In the genomic region with DNA sequence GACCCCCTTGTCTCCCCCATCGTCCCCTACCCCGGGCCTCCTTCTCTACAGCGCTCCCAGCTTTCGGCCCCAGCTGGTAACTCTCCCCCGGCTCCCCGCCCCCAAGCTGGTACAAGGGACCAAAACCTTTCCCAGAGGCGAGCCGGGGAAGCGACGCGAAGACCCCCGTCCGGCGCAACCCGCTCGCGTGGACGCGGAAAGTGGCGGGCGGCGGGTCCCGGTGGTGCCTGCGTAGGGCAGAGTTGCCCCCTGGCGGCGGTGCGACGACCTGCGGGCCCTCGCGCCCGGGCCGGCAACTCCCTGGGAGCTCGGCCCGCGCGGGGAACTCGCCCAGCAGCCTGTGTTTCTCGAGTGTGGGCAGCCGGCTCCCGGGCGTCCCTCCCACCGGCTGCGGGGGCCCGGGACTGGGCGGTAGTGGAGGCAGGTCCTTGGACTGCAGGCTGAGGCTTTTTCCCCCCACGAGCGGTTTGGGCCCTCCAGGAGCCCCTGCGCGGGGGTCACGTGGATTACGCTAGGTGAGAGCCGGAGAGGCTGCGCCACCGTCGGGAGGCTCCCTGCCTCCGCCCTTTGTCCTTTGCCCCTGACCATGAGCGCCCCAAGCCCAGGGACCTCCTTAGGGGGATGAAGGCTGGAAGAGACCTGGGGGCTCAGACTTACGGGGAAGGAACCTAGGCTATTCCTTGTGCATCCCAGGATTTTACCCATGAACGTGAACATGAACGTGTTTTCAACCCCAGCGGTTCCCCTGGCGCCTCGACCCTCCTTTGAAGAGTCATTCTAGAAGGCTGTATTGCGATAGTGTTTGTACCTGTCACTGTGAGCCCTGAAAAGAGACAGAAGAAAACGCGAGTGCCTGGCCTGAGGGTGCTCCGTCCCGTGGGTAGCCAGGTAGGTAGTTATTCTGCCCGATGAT, we compare ENCODE assay signal across 8 cellular contexts. TPM values are rescaled to one million over a fixed set of nuclear protein-coding genes. Genes with fewer than 3 reads are reported as not detected.
DNase-seq lines count a peak whose midpoint lies in the region; ATAC-seq, FAIRE-seq and TF ChIP-seq lines count a peak whose summit lies in the region.

No MANE protein-coding gene starts in this region.

- TF ChIP-seq POLR2A in gastrocnemius medialis (IDR thresholded peaks at IDR 0.05): no peak

- intact Hi-C loops in Right ventricle myocardium inferior (cut with DNase I) (loop anchor here (2.0 kb wide), 1 partner anchor 235 kb away; no protein-coding TSS in a partner anchor), left cardiac atrium (cut with DNase I) (loop anchor here in 1 of 2 donors (5.0 kb wide), 2 partner anchors 234 to 369 kb away; no protein-coding TSS in a partner anchor), gastrocnemius medialis (cut with DNase I; ENCODE audit: low total_unique reads) (loop anchor here (2.0 to 10.0 kb wide), 2 partner anchors 237 to 367 kb away; no protein-coding TSS in a partner anchor)

- DNase-seq in cardiac muscle cell (ENCODE audit: low read depth in 1 of 2, low spot score in 1 of 2) (peak; percentile 62 to 79), Right ventricle myocardium inferior (ENCODE audit: missing footprints) (no peak), RPMI7951 (ENCODE audit: low read depth) (peak; percentile 52), left cardiac atrium (peak; percentile 65), gastrocnemius medialis (peak in 1 of 2 donors; percentile 19), GM19239 (ENCODE audit: insufficient read length, low spot score) (no peak)
- peak; percentile 51 for DNase-seq in activated gamma-delta T cell treated with anti-CD3 and anti-CD28 coated beads, Interleukin-2, amount 50 U/mL, for 16 hours (ENCODE audit: low read depth)

- H3K4me3 ChIP-seq in cardiac muscle cell (peak overlapping the region; percentile 19), gastrocnemius medialis (peak overlapping the region in 2 of 4 donors; percentile 15 to 46)

- ATAC-seq in Right ventricle myocardium inferior (no peak), left cardiac atrium (peak; percentile 38 to 78), gastrocnemius medialis (peak in 1 of 2 donors; percentile 42), HG02623 (IDR thresholded peaks at IDR 0.05; ENCODE audit: unreplicated experiment) (no peak)

- peak; percentile 80 for TF ChIP-seq CTCF in cardiac muscle cell (IDR thresholded peaks at IDR 0.05; ENCODE audit: low read depth, low read length)
- TF ChIP-seq CTCF in gastrocnemius medialis (IDR thresholded peaks at IDR 0.05 in 4 of 5, conservative IDR thresholded peaks at IDR 0.05 in 1 of 5): peak; percentile 57 to 86 (median 76)

- FAIRE-seq in GM19239 (lab: Jason Lieb, UNC): no peak

- H3K27me3 ChIP-seq in cardiac muscle cell (peaks cover 79% of the 10 kb centered on the region), gastrocnemius medialis (peaks cover 67 to 78% (median 71%) of the 10 kb centered on the region in 3 donors)

- no peak overlapping the region for H3K27ac ChIP-seq in cardiac muscle cell
- no peak overlapping the region for H3K27ac ChIP-seq in gastrocnemius medialis

- in situ Hi-C loops in gastrocnemius medialis (cut with MboI; ENCODE audit: low sequenced_read_pairs in 4 of 4): no loop called here

- H3K4me1 ChIP-seq in cardiac muscle cell (ENCODE audit: low read depth) (no peaks in the 10 kb centered on the region), gastrocnemius medialis (peaks cover 5 to 7% of the 10 kb centered on the region in 2 donors)

- no peaks in the 10 kb centered on the region for H3K9me3 ChIP-seq in cardiac muscle cell (ENCODE audit: low read depth)
- H3K9me3 ChIP-seq in gastrocnemius medialis: no peaks in the 10 kb centered on the region

- H3K36me3 ChIP-seq in cardiac muscle cell (no peaks in the 10 kb centered on the region), gastrocnemius medialis (no peaks in the 10 kb centered on the region)

RNA-seq across cellular contexts. Expression of a gene that starts 2.9 kb away (rescaled TPM):
- total RNA-seq in cardiac muscle cell (0.11 TPM in 1 of 2 replicates, not detected in the other), Right ventricle myocardium inferior (not detected), left cardiac atrium (under 1 TPM; 0.09 to 0.10 TPM), gastrocnemius medialis (under 1 TPM in 3 of 4 donors, not detected in 1; 0.33 to 0.49 (median 0.41) TPM)
- polyA plus RNA-seq in cardiac muscle cell: 0.28 TPM in 1 of 2 replicates, not detected in the other
- total RNA-seq in RPMI7951 (2014; rRNA removed; shearing (Covaris generic)): 9.1 and 11.2 TPM in 2 replicates

RNA-seq across cellular contexts. Expression of a gene that starts 46.8 kb away (rescaled TPM):
- 407 and 433 TPM in 2 replicates for total RNA-seq in cardiac muscle cell
- polyA plus RNA-seq in cardiac muscle cell: 375 and 458 TPM in 2 replicates
- 391 TPM for total RNA-seq in Right ventricle myocardium inferior
- 396 and 495 TPM in 2 replicates for total RNA-seq in RPMI7951 (2014; rRNA removed; shearing (Covaris generic))
- 100 to 1,000 TPM; 357 to 364 TPM for total RNA-seq in left cardiac atrium
- 100 to 1,000 TPM; 517 to 641 (median 546) TPM for total RNA-seq in gastrocnemius medialis

Comparison
In these comparisons a context has a peak if more than half of its experiments do, and no peak if none do; other contexts are left out.
1. DNase-seq: peak in cardiac muscle cell (2 of 2), RPMI7951 (single experiment), activated gamma-delta T cell treated with anti-CD3 and anti-CD28 coated beads, Interleukin-2, amount 50 U/mL, for 16 hours (single experiment) and left cardiac atrium (single experiment); none in Right ventricle myocardium inferior (single experiment) and GM19239 (single experiment).
2. ATAC-seq: peak in left cardiac atrium (2 of 2); none in Right ventricle myocardium inferior (single experiment) and HG02623 (single experiment).